Comparison of ENCODE assay signal across 10 cellular contexts in the genomic region with DNA sequence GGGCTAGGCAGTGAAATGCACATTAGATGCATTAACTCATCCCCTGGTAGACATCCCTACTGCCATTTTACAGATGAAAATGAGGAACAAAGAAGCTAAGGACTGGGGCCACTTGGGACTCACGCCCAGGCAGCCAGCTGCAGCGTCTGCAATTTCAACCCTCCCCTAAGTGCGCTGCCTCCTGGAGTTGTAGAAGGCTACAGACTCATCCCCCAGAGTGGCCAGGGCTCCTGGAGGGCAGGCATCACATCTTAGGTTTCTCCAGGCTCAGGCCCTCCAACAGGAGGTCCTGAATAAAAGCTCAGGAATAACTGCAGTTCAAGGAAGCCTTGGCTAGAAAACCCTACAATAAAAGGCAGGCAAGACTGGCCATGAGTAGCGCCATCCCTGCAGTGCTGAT. TPM values are rescaled to one million over a fixed set of nuclear protein-coding genes. Genes with fewer than 3 reads are reported as not detected.
A peak's percentile ranks its signal among the peaks of the same experiment; 100 is the strongest.
DNase-seq lines count a peak whose midpoint lies in the region; ATAC-seq and TF ChIP-seq lines count a peak whose summit lies in the region.
"Had no signal": no experiment of that assay in that cellular context is flagged by ENCODE, and none has a peak within 500 bp of the region (broad histone marks: within the 10 kb centered on the region; RNA-seq: fewer than 3 reads in every experiment).

No MANE protein-coding gene starts in this region.

- peaks cover 83 to 98% (median 94%) of the 10 kb centered on the region in 3 donors for H3K4me1 Mint-ChIP-seq in CD8-positive, alpha-beta memory T cell
- H3K4me1 Mint-ChIP-seq in T-cell, result peaks cover 90 to 94% (median 91%) of the 10 kb centered on the region in 3 donors

- DNase-seq in CD8-positive, alpha-beta memory T cell, result no peak
- DNase-seq in T-cell (no peak), heart right ventricle (no peak)
- no peak for DNase-seq in activated CD8-positive, alpha-beta memory T cell treated with anti-CD3 and anti-CD28 coated beads, Interleukin-2, amount 50 U/mL, for 4 hours
- DNase-seq: occipital lobe had no signal

- peaks cover 0 to 23% (median 0%) of the 10 kb centered on the region in 3 donors for H3K36me3 Mint-ChIP-seq in CD8-positive, alpha-beta memory T cell
- H3K36me3 Mint-ChIP-seq in T-cell, result peaks cover 22% of the 10 kb centered on the region

- WGBS in heart right ventricle, 2 donors, result 63 to 73% methylated on average over 4 of the region's 4 CpGs

- H3K27ac Mint-ChIP-seq in CD8-positive, alpha-beta memory T cell, result peak overlapping the region; percentile 73 to 95 (median 88)
- H3K27ac Mint-ChIP-seq in T-cell, result peak overlapping the region; percentile 87 to 90

- no peaks in the 10 kb centered on the region for H3K9me3 ChIP-seq in CD8-positive, alpha-beta memory T cell (ENCODE audit: low read length)
- H3K9me3 ChIP-seq in heart right ventricle, result no peaks in the 10 kb centered on the region

- no peaks in the 10 kb centered on the region for H3K9me3 Mint-ChIP-seq in CD8-positive, alpha-beta memory T cell
- H3K9me3 Mint-ChIP-seq in T-cell, result no peaks in the 10 kb centered on the region

- TF ChIP-seq CTCF in heart right ventricle (IDR thresholded peaks at IDR 0.05), result no peak

- peaks cover 91% of the 10 kb centered on the region for H3K4me1 ChIP-seq in CD8-positive, alpha-beta memory T cell (ENCODE audit: insufficient read depth, low read length)
- peaks cover 65 to 100% (median 100%) of the 10 kb centered on the region in 9 donors for H3K4me1 ChIP-seq in heart right ventricle

- CTCF ChIA-PET in CD8-positive, alpha-beta memory T cell (lab: Charles Lee), result interaction anchor here (1.0 to 1.3 kb wide), 2 partner anchors 15 to 128 kb away, joined by 3 to 4 read pairs; no protein-coding TSS in a partner anchor
- CTCF ChIA-PET in T-cell (lab: Charles Lee), result interaction anchor here in 1 of 2 donors (1.0 kb wide), 1 partner anchor 128 kb away, joined by 3 read pairs; no protein-coding TSS in a partner anchor

- H3K4me3 Mint-ChIP-seq in CD8-positive, alpha-beta memory T cell, result peak overlapping the region in 4 of 7 donors; percentile 1 to 78 (median 40)
- peak overlapping the region in 1 of 3 donors; percentile 71 for H3K4me3 Mint-ChIP-seq in T-cell

- H3K4me3 ChIP-seq in CD8-positive, alpha-beta memory T cell (ENCODE audit: low read length), result no peak overlapping the region
- H3K4me3 ChIP-seq in heart right ventricle (no peak overlapping the region), skin epidermis (no peak overlapping the region)

- no peaks in the 10 kb centered on the region for H3K27me3 Mint-ChIP-seq in CD8-positive, alpha-beta memory T cell
- no peaks in the 10 kb centered on the region for H3K27me3 Mint-ChIP-seq in T-cell

- no peaks in the 10 kb centered on the region for H3K36me3 ChIP-seq in CD8-positive, alpha-beta memory T cell (ENCODE audit: insufficient read depth, low read length)
- no peaks in the 10 kb centered on the region for H3K36me3 ChIP-seq in heart right ventricle

- POLR2A ChIA-PET in CD8-positive, alpha-beta memory T cell (lab: Charles Lee), result no interaction called here
- POLR2A ChIA-PET in T-cell (lab: Charles Lee), result no interaction called here

- H3K27me3 ChIP-seq in CD8-positive, alpha-beta memory T cell (ENCODE audit: insufficient read depth, low read length, poor library complexity, severe bottlenecking), result no peaks in the 10 kb centered on the region
- H3K27me3 ChIP-seq in heart right ventricle, result no peaks in the 10 kb centered on the region

- ATAC-seq in T-cell (replicated peaks in 1 of 4), result no peak
- peak in 1 of 8 donors; percentile 11 for ATAC-seq in heart right ventricle
- no peak for ATAC-seq in GM18873 (IDR thresholded peaks at IDR 0.05; ENCODE audit: low FRiP score, unreplicated experiment)
- no peak for ATAC-seq in GM18498 (IDR thresholded peaks at IDR 0.05; ENCODE audit: unreplicated experiment)
- ATAC-seq in HG02938 (IDR thresholded peaks at IDR 0.05; ENCODE audit: unreplicated experiment), result no peak
- ATAC-seq: HepG2 had no signal

- intact Hi-C loops in heart right ventricle (cut with DNase I), result no loop called here

- no peak overlapping the region for H3K27ac ChIP-seq in CD8-positive, alpha-beta memory T cell (ENCODE audit: low read depth, low read length)
- H3K27ac ChIP-seq in heart right ventricle, result peak overlapping the region in 9 of 10 donors; percentile 46 to 90 (median 69)
- peak overlapping the region in 18 of 21 experiments; percentile 3 to 90 (median 60) for H3K27ac ChIP-seq in skin epidermis

RNA-seq across cellular contexts. Expression of gene CAPZB, which starts 31.5 kb away (rescaled TPM):
- 100 to 1,000 TPM; 284 to 289 TPM for total RNA-seq in CD8-positive, alpha-beta memory T cell
- 540 TPM for polyA plus RNA-seq in CD8-positive, alpha-beta memory T cell
- 100 to 1,000 TPM; 272 to 342 (median 320) TPM for total RNA-seq in T-cell
- 100 to 1,000 TPM; 207 to 307 (median 228) TPM for total RNA-seq in heart right ventricle
- polyA plus RNA-seq in heart right ventricle, result 100 to 1,000 TPM; 158 to 236 TPM
